In the genomic region with DNA sequence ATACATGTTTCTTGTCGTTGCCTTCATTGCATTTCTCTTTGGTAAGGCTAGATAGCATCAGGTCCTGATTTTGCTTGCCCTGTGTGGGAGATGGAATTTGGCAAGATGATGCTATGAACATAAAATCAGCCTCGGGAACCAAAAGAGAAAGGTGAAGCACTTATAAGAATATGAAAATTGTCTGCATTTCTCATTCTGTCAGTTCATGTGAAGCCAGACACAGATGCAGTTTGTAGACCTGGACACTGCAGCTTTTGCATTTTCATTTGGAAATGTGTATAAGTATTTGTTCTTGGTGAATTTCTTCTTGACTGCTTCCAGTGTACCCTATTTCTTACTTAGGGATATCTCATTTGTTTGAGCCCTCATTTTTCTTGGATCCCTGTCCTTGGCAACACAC, we compare ENCODE assay signal across 8 cellular contexts. TPM values are rescaled to one million over a fixed set of nuclear protein-coding genes. Genes with fewer than 3 reads are reported as not detected.
DNase-seq lines count a peak whose midpoint lies in the region; ATAC-seq and TF ChIP-seq lines count a peak whose summit lies in the region.

No MANE protein-coding gene starts in this region.

- no peaks in the 10 kb centered on the region for H3K9me3 ChIP-seq in SK-N-MC (ENCODE audit: low read depth, low read length)
- no peaks in the 10 kb centered on the region for H3K9me3 ChIP-seq in prostate gland

- H3K9ac ChIP-seq in SK-N-MC (ENCODE audit: insufficient read length), result peak overlapping the region; percentile 97

- ATAC-seq in HG02885 (IDR thresholded peaks at IDR 0.05; ENCODE audit: poor library complexity, unreplicated experiment) (no peak), GM19035 (IDR thresholded peaks at IDR 0.05; ENCODE audit: unreplicated experiment) (no peak)

- 0% methylated on average over 2 of the region's 2 CpGs for WGBS in prostate gland

- peak overlapping the region; percentile 98 for H3K4me3 ChIP-seq in GM08714 (ENCODE audit: low read length)
- peak overlapping the region; percentile 86 for H3K4me3 ChIP-seq in SK-N-MC
- H3K4me3 ChIP-seq in fibroblast of mammary gland (ENCODE audit: control insufficient read depth, low read depth, low read length), result peak overlapping the region; percentile 97
- peak overlapping the region; percentile 81 to 100 for H3K4me3 ChIP-seq in prostate gland

- TF ChIP-seq POLR2A in prostate gland (IDR thresholded peaks at IDR 0.05), result no peak

- no peak for TF ChIP-seq CTCF in fibroblast of mammary gland (conservative IDR thresholded peaks at IDR 0.05; ENCODE audit: control insufficient read depth, insufficient read depth, low read depth, low read length)
- no peak for TF ChIP-seq CTCF in prostate gland (IDR thresholded peaks at IDR 0.05)

- peaks cover 18% of the 10 kb centered on the region for H3K4me1 ChIP-seq in prostate gland (replicated peaks)

- DNase-seq in SK-N-MC (ENCODE audit: low read depth, low spot score) (no peak), fibroblast of mammary gland (ENCODE audit: low read depth) (no peak), prostate gland (ENCODE audit: low spot score) (no peak), NCI-H2107 treated with DMSO at 0.1 percent for 48 hours (lab: John Stamatoyannopoulos, UW; ENCODE audit: unreplicated experiment) (no peak), NCI-H187 (lab: John Stamatoyannopoulos, UW) (no peak)

- peaks cover 37% of the 10 kb centered on the region for H3K36me3 ChIP-seq in SK-N-MC (ENCODE audit: insufficient read depth, low read length)
- no peaks in the 10 kb centered on the region for H3K36me3 ChIP-seq in prostate gland

- no peaks in the 10 kb centered on the region for H3K27me3 ChIP-seq in prostate gland (replicated peaks; ENCODE audit: insufficient read depth)

- H3K27ac ChIP-seq in SK-N-MC, result no peak overlapping the region; the same call in 1 of the 2 replicates
- H3K27ac ChIP-seq in prostate gland, result peak overlapping the region in 1 of 2 donors; percentile 93

- intact Hi-C loops in prostate gland (cut with DNase I), result loop anchor here (5.0 kb wide), 1 partner anchor 80 kb away; a partner anchor contains a TSS

RNA-seq across cellular contexts. Expression of a gene that starts 1.3 kb away (rescaled TPM):
- total RNA-seq in prostate gland, result 100 to 1,000 TPM; 122 to 131 TPM

RNA-seq across cellular contexts. Expression of a gene that starts 23.0 kb away (rescaled TPM):
- total RNA-seq in prostate gland, result 10 to 100 TPM; 35.6 to 48.9 TPM
